1 cellular context compared by ENCODE assay signal in genomic region chr7:154968336-154969001, GRCh38.
TF ChIP-seq lines count a peak whose summit lies in the region.

No MANE protein-coding gene starts in this region.

TF ChIP-seq in GM23338, 12 proteins besides CTCF, POLR2A, EP300 and RAD21 (continued from another document):
- TF ChIP-seq REST (IDR thresholded peaks at IDR 0.05; ENCODE audit: unreplicated experiment) = no peak
- TF ChIP-seq EZH2phosphoT487 (IDR thresholded peaks at IDR 0.05; ENCODE audit: unreplicated experiment) = no peak
- no peak for TF ChIP-seq STAT1 (IDR thresholded peaks at IDR 0.05; ENCODE audit: unreplicated experiment)
- TF ChIP-seq ZNF331 (CRISPR knock-in tag; IDR thresholded peaks at IDR 0.05; ENCODE audit: low read depth) = no peak
- TF ChIP-seq ZNF462 (CRISPR knock-in tag; IDR thresholded peaks at IDR 0.05) = no peak
